ENCODE assay signal across 18 cellular contexts in genomic region chr15:91795281-91795680, GRCh38.
"Had no signal": no experiment of that assay in that cellular context is flagged by ENCODE, and none has a peak within 500 bp of the region (broad histone marks: within the 10 kb centered on the region; RNA-seq: fewer than 3 reads in every experiment).

No MANE protein-coding gene starts in this region.

- H3K4me3 ChIP-seq: esophagus squamous epithelium, right atrium auricular region, tibial artery had no signal

- H3K9me3 ChIP-seq: esophagus squamous epithelium, neutrophil, right atrium auricular region, tibial artery had no signal

- DNase-seq: cerebellar nuclear complex; effector memory CD8-positive, alpha-beta T cell; esophagus squamous epithelium; foreskin keratinocyte; head of caudate nucleus; hippocampal formation; mammary epithelial cell; naive B cell; nephron progenitor cell; small intestine; stimulated activated CD4-positive, alpha-beta T cell treated with anti-CD3 and anti-CD28 coated beads, Interleukin-12 subunit alpha, Interleukin-12 subunit beta, amount 100 ng/mL, for 4 hours; stimulated activated naive CD4-positive, alpha-beta T cell treated with Interleukin-2 at 50 U/mL for 16 hours; tibial artery had no signal

- H3K36me3 ChIP-seq: esophagus squamous epithelium, neutrophil, right atrium auricular region, tibial artery had no signal

- H3K4me1 Mint-ChIP-seq: mesothelial cell of epicardium, naive B cell, nephron progenitor cell had no signal

- H3K27me3 ChIP-seq: esophagus squamous epithelium, neutrophil, right atrium auricular region, tibial artery had no signal

- H3K4me3 Mint-ChIP-seq: dendritic cell treated with granulocyte-macrophage colony-stimulating factor and Interleukin-4, amounts not matched to agents 40 ng/mL and 50 ng/mL, for 4 days; effector memory CD8-positive, alpha-beta T cell; mesothelial cell of epicardium; naive B cell; nephron progenitor cell had no signal

- H3K4me1 ChIP-seq: right atrium auricular region, tibial artery had no signal

- H3K27me3 Mint-ChIP-seq: dendritic cell treated with granulocyte-macrophage colony-stimulating factor and Interleukin-4, amounts not matched to agents 40 ng/mL and 50 ng/mL, for 4 days had no signal

- H3K9me3 Mint-ChIP-seq: dendritic cell treated with granulocyte-macrophage colony-stimulating factor and Interleukin-4, amounts not matched to agents 40 ng/mL and 50 ng/mL, for 4 days; effector memory CD8-positive, alpha-beta T cell; mesothelial cell of epicardium; nephron progenitor cell had no signal

- ATAC-seq: effector memory CD8-positive, alpha-beta T cell; foreskin keratinocyte had no signal

- H3K27ac Mint-ChIP-seq: dendritic cell treated with granulocyte-macrophage colony-stimulating factor and Interleukin-4, amounts not matched to agents 40 ng/mL and 50 ng/mL, for 4 days; effector memory CD8-positive, alpha-beta T cell; mesothelial cell of epicardium; naive B cell; nephron progenitor cell had no signal

- H3K27ac ChIP-seq: epithelial cell of prostate, foreskin keratinocyte, neutrophil, right atrium auricular region, tibial artery had no signal

- H3K36me3 Mint-ChIP-seq: mesothelial cell of epicardium, naive B cell had no signal
